Comparison of ENCODE assay signal across 3 cellular contexts in genomic region chr1:168235548-168235885, GRCh38.
TF ChIP-seq lines count a peak whose summit lies in the region.

No MANE protein-coding gene starts in this region.

TF ChIP-seq in SK-N-SH treated with all-trans-retinoic acid at 6 μM for 48 hours, 23 proteins besides CTCF, POLR2A, EP300 and RAD21:
- TF ChIP-seq POU6F1 (CRISPR knock-in tag; IDR thresholded peaks at IDR 0.05; ENCODE audit: borderline replicate concordance, low read depth) (no peak), ZNF8 (CRISPR knock-in tag; IDR thresholded peaks at IDR 0.05) (no peak), ZFP30 (CRISPR knock-in tag; IDR thresholded peaks at IDR 0.05) (no peak), BACH2 (CRISPR knock-in tag; IDR thresholded peaks at IDR 0.05; ENCODE audit: borderline replicate concordance) (no peak), CREB5 (CRISPR knock-in tag; IDR thresholded peaks at IDR 0.05; ENCODE audit: low read depth) (no peak), CSRNP3 (CRISPR knock-in tag; IDR thresholded peaks at IDR 0.05) (no peak), ZC3H10 (CRISPR knock-in tag; IDR thresholded peaks at IDR 0.05) (no peak)

TF ChIP-seq in SK-N-SH, 30 proteins besides CTCF, POLR2A, EP300 and RAD21:
- TF ChIP-seq TEAD4 (IDR thresholded peaks at IDR 0.05; ENCODE audit: borderline replicate concordance, insufficient read depth) (no peak), USF1 (IDR thresholded peaks at IDR 0.05; ENCODE audit: borderline replicate concordance, low read depth) (no peak), GABPA (IDR thresholded peaks at IDR 0.05; ENCODE audit: low read depth) (no peak), CHD2 (IDR thresholded peaks at IDR 0.05; ENCODE audit: low read length, partially characterized antibody) (no peak), MEF2A (IDR thresholded peaks at IDR 0.05; ENCODE audit: borderline replicate concordance, low read depth) (no peak), IRF3 (IDR thresholded peaks at IDR 0.05; ENCODE audit: low read depth, low read length) (no peak), TCF12 (IDR thresholded peaks at IDR 0.05) (no peak), GATA2 (CRISPR knock-in tag; IDR thresholded peaks at IDR 0.05) (no peak), USF2 (IDR thresholded peaks at IDR 0.05; ENCODE audit: borderline replicate concordance, low read depth, low read length) (no peak)

TF ChIP-seq in K562, 482 proteins besides CTCF, POLR2A, EP300 and RAD21:
- TF ChIP-seq ZNF354B (CRISPR knock-in tag; IDR thresholded peaks at IDR 0.05) (no peak), MBD1 (CRISPR knock-in tag; IDR thresholded peaks at IDR 0.05) (peak; percentile 41; the same call in 1 of the 2 replicates), CBX1 (IDR thresholded peaks at IDR 0.05; ENCODE audit: low read depth) (no peak), KLF13 (tag; IDR thresholded peaks at IDR 0.05; ENCODE audit: borderline replicate concordance, low read depth) (peak; percentile 42; the same call in 1 of the 2 replicates)
